Comparison of ENCODE assay signal across 8 cellular contexts in the genomic region with DNA sequence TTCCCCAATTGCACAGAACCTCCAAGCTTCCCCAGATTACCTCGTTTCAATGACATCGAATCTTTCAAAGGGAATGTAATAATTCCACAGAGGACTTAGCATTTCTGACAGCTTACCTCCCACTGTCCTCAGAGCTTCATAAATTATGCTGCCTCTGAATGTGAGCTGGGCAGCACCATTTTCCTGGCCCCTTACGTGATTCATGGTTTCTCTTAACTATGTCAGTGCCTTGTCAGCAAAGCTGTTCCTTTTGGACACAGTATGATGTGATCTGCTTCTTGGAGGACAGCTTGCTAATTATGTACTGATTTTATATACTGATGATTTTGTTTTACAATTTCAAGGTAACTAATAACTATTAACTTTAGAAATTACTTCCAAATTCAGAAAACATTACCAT. TPM values are rescaled to one million over a fixed set of nuclear protein-coding genes. Genes with fewer than 3 reads are reported as not detected.
DNase-seq lines count a peak whose midpoint lies in the region; FAIRE-seq and TF ChIP-seq lines count a peak whose summit lies in the region.

No MANE protein-coding gene starts in this region.

- H3K36me3 Mint-ChIP-seq in activated naive CD4-positive, alpha-beta T cell treated with anti-CD3 and anti-CD28 coated beads for 36 hours (ENCODE audit: low read depth), result no peaks in the 10 kb centered on the region
- no peaks in the 10 kb centered on the region for H3K36me3 Mint-ChIP-seq in astrocyte (ENCODE audit: low read depth, unreplicated experiment)

- peak overlapping the region; percentile 32 for H3K9ac ChIP-seq in astrocyte (ENCODE audit: low read length)

- TF ChIP-seq CTCF in astrocyte (IDR thresholded peaks at IDR 0.05; ENCODE audit: insufficient read depth, low read depth, low read length), result no peak
- TF ChIP-seq CTCF in thyroid gland (IDR thresholded peaks at IDR 0.05), result no peak

- TF ChIP-seq POLR2A in thyroid gland (IDR thresholded peaks at IDR 0.05), result no peak

- intact Hi-C loops in activated naive CD4-positive, alpha-beta T cell treated with anti-CD3 and anti-CD28 coated beads for 36 hours (cut with micrococcal nuclease), result loop anchor here (1.0 kb wide), 3 partner anchors 27 to 194 kb away; a partner anchor contains a TSS
- intact Hi-C loops in thyroid gland (cut with DNase I), result no loop called here

- H3K4me3 Mint-ChIP-seq in activated naive CD4-positive, alpha-beta T cell treated with anti-CD3 and anti-CD28 coated beads for 36 hours, result peak overlapping the region; percentile 73
- no peak overlapping the region for H3K4me3 Mint-ChIP-seq in astrocyte (ENCODE audit: unreplicated experiment)

- peak overlapping the region; percentile 79 for H3K4me2 ChIP-seq in astrocyte (ENCODE audit: low read length)

- H3K4me1 Mint-ChIP-seq in activated naive CD4-positive, alpha-beta T cell treated with anti-CD3 and anti-CD28 coated beads for 36 hours (ENCODE audit: low read depth), result peaks cover 16% of the 10 kb centered on the region
- H3K4me1 Mint-ChIP-seq in astrocyte (ENCODE audit: low read depth, unreplicated experiment), result peaks cover 14% of the 10 kb centered on the region

- peak overlapping the region; percentile 7 for H3K27ac ChIP-seq in astrocyte (ENCODE audit: low read depth, low read length)
- peak overlapping the region; percentile 60 to 87 (median 76) for H3K27ac ChIP-seq in thyroid gland

- DNase-seq in activated naive CD4-positive, alpha-beta T cell treated with anti-CD3 and anti-CD28 coated beads for 36 hours, result peak; percentile 34
- DNase-seq in activated naive CD4-positive, alpha-beta T cell (lab: John Stamatoyannopoulos, UW), result no peak
- DNase-seq in astrocyte (ENCODE audit: low read depth), result peak; percentile 71
- DNase-seq in left kidney (ENCODE audit: low read depth, low spot score), result peak; percentile 83
- no peak for DNase-seq in thyroid gland
- no peak for DNase-seq in SIG-M5 (lab: John Stamatoyannopoulos, UW)
- DNase-seq in HK-2 (ENCODE audit: unreplicated experiment), result no peak
- DNase-seq in inferior parietal cortex (ENCODE audit: extremely low spot score), result no peak

- no peaks in the 10 kb centered on the region for H3K27me3 ChIP-seq in astrocyte (ENCODE audit: insufficient read depth, low read length)
- no peaks in the 10 kb centered on the region for H3K27me3 ChIP-seq in thyroid gland

- peak overlapping the region; percentile 83 for H3K27ac Mint-ChIP-seq in activated naive CD4-positive, alpha-beta T cell treated with anti-CD3 and anti-CD28 coated beads for 36 hours
- H3K27ac Mint-ChIP-seq in astrocyte (ENCODE audit: unreplicated experiment), result peak overlapping the region; percentile 77

- H3K4me3 ChIP-seq in astrocyte (ENCODE audit: insufficient read depth, low read depth, low read length) (peak overlapping the region; percentile 30), thyroid gland (replicated peaks in 1 of 3) (no peak overlapping the region)

- H3K4me1 ChIP-seq in astrocyte (ENCODE audit: insufficient read depth, low read length) (peaks cover 14% of the 10 kb centered on the region), thyroid gland (peaks cover 17 to 20% of the 10 kb centered on the region in 2 donors)

- H3K36me3 ChIP-seq in astrocyte (ENCODE audit: insufficient read depth, low read length) (no peaks in the 10 kb centered on the region), thyroid gland (no peaks in the 10 kb centered on the region)

- H3K27me3 Mint-ChIP-seq in activated naive CD4-positive, alpha-beta T cell treated with anti-CD3 and anti-CD28 coated beads for 36 hours (ENCODE audit: low read depth), result no peaks in the 10 kb centered on the region
- no peaks in the 10 kb centered on the region for H3K27me3 Mint-ChIP-seq in astrocyte (ENCODE audit: low read depth, unreplicated experiment)

- H3K79me2 ChIP-seq in astrocyte (ENCODE audit: insufficient read depth, low read length), result no peaks in the 10 kb centered on the region

- FAIRE-seq in astrocyte (lab: Jason Lieb, UNC), result no peak

- H3K9me3 Mint-ChIP-seq in activated naive CD4-positive, alpha-beta T cell treated with anti-CD3 and anti-CD28 coated beads for 36 hours, result no peaks in the 10 kb centered on the region
- H3K9me3 Mint-ChIP-seq in astrocyte (ENCODE audit: unreplicated experiment), result no peaks in the 10 kb centered on the region

- 39 to 55% methylated on average over 3 of the region's 3 CpGs for WGBS in thyroid gland, 2 donors

- no peaks in the 10 kb centered on the region for H4K20me1 ChIP-seq in astrocyte (ENCODE audit: insufficient read depth, low read length)

- H3K9me3 ChIP-seq in astrocyte (ENCODE audit: insufficient read depth, low read depth, low read length), result no peaks in the 10 kb centered on the region
- no peaks in the 10 kb centered on the region for H3K9me3 ChIP-seq in thyroid gland

- CTCF ChIA-PET in activated naive CD4-positive, alpha-beta T cell treated with anti-CD3 and anti-CD28 coated beads for 36 hours (lab: Charles Lee), result interaction anchor here (1.0 to 1.3 kb wide), 2 partner anchors 26 to 73 kb away, joined by 3 to 4 read pairs; no protein-coding TSS in a partner anchor

- H2AFZ ChIP-seq in astrocyte (ENCODE audit: low read depth, low read length), result peak overlapping the region; percentile 72

RNA-seq across cellular contexts. Expression of a gene that starts 27.7 kb away (rescaled TPM):
- 10 to 100 TPM; 14.5 to 14.7 TPM for total RNA-seq in activated naive CD4-positive, alpha-beta T cell treated with anti-CD3 and anti-CD28 coated beads for 36 hours
- total RNA-seq in astrocyte (59.8 and 73.2 TPM in 2 replicates), thyroid gland (10 to 100 TPM; 38.6 to 58.5 (median 51.8) TPM)

Comparison
In these comparisons a context has a peak if more than half of its experiments do, and no peak if none do; other contexts are left out.
1. DNase-seq: peak in activated naive CD4-positive, alpha-beta T cell treated with anti-CD3 and anti-CD28 coated beads for 36 hours (single experiment), astrocyte (single experiment) and left kidney (single experiment); none in activated naive CD4-positive, alpha-beta T cell (0 of 4), thyroid gland (0 of 2), SIG-M5 (single experiment), HK-2 (single experiment) and inferior parietal cortex (single experiment).